10 cellular contexts compared by ENCODE assay signal in the genomic region with DNA sequence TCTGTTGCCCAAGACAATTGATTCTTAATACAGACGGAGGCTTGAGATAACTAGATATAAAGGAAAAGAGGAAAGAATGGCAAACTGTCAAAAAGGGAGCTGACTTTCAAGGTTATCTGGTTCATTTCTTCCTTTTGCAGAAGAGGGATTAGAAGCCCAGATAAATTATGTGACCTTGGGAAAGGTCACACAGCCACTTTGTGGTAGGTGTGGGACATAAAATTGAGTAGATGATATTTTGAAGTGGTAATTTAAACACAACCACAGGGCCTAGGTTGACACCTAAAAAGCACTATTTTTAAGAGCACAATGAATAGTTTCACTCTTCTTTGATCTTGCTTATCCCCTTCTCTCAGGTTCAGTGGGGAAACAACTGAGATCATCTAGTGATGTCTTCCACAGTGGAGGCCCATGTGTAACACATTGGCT. TPM values are rescaled to one million over a fixed set of nuclear protein-coding genes. Genes with fewer than 3 reads are reported as not detected.
DNase-seq lines count a peak whose midpoint lies in the region; ATAC-seq and TF ChIP-seq lines count a peak whose summit lies in the region.
"Had no signal": no experiment of that assay in that cellular context is flagged by ENCODE, and none has a peak within 500 bp of the region (broad histone marks: within the 10 kb centered on the region; RNA-seq: fewer than 3 reads in every experiment).

No MANE protein-coding gene starts in this region.

- WGBS in spleen, 5 donors = 9 to 24% (median 14%) methylated on average over 1 of the region's 1 CpG

- no peaks in the 10 kb centered on the region for H3K9me3 Mint-ChIP-seq in T-helper 1 cell treated with Interleukin-12 subunit alpha and Interleukin-12 subunit beta and Interleukin-4 antibody, amounts not matched to agents 30 μg/mL and 1 μg/mL, for 36 hours
- peaks cover 12% of the 10 kb centered on the region for H3K9me3 Mint-ChIP-seq in progenitor cell of endocrine pancreas (ENCODE audit: low read depth)

- TF ChIP-seq POLR2A in spleen (IDR thresholded peaks at IDR 0.05) = no peak

- peak overlapping the region in 2 of 8 donors; percentile 4 to 28 for H3K4me3 ChIP-seq in spleen

- TF ChIP-seq CTCF in spleen (IDR thresholded peaks at IDR 0.05 in 8 of 11, conservative IDR thresholded peaks at IDR 0.05 in 3 of 11) (no peak), progenitor cell of endocrine pancreas (IDR thresholded peaks at IDR 0.05; ENCODE audit: unreplicated experiment) (no peak)

- peaks cover 6% of the 10 kb centered on the region for H3K36me3 Mint-ChIP-seq in T-helper 1 cell treated with Interleukin-12 subunit alpha and Interleukin-12 subunit beta and Interleukin-4 antibody, amounts not matched to agents 30 μg/mL and 1 μg/mL, for 36 hours (ENCODE audit: low read depth)
- H3K36me3 Mint-ChIP-seq in progenitor cell of endocrine pancreas (ENCODE audit: insufficient read depth) = peaks cover 2% of the 10 kb centered on the region

- H3K4me1 Mint-ChIP-seq in T-helper 1 cell treated with Interleukin-12 subunit alpha and Interleukin-12 subunit beta and Interleukin-4 antibody, amounts not matched to agents 30 μg/mL and 1 μg/mL, for 36 hours (ENCODE audit: low read depth) = peaks cover 53% of the 10 kb centered on the region
- H3K4me1 Mint-ChIP-seq in progenitor cell of endocrine pancreas (ENCODE audit: low read depth) = no peaks in the 10 kb centered on the region

- no peaks in the 10 kb centered on the region for H3K27me3 ChIP-seq in spleen (replicated peaks in 1 of 7)

- H3K27ac Mint-ChIP-seq in T-helper 1 cell treated with Interleukin-12 subunit alpha and Interleukin-12 subunit beta and Interleukin-4 antibody, amounts not matched to agents 30 μg/mL and 1 μg/mL, for 36 hours = peak overlapping the region; percentile 95
- no peak overlapping the region for H3K27ac Mint-ChIP-seq in progenitor cell of endocrine pancreas

- intact Hi-C loops in spleen (cut with DNase I; ENCODE audit: low total_unique reads) = no loop called here

- H3K9me3 ChIP-seq in spleen = peaks cover 0 to 6% (median 0%) of the 10 kb centered on the region in 8 donors

- peak overlapping the region; percentile 30 to 89 (median 80) for H3K27ac ChIP-seq in spleen

- H3K27me3 Mint-ChIP-seq in T-helper 1 cell treated with Interleukin-12 subunit alpha and Interleukin-12 subunit beta and Interleukin-4 antibody, amounts not matched to agents 30 μg/mL and 1 μg/mL, for 36 hours (ENCODE audit: low read depth) = no peaks in the 10 kb centered on the region
- no peaks in the 10 kb centered on the region for H3K27me3 Mint-ChIP-seq in progenitor cell of endocrine pancreas

- DNase-seq in activated CD4-positive, CD25-positive, alpha-beta regulatory T cell treated with anti-CD3 and anti-CD28 coated beads, Interleukin-2, amount 50 U/mL, for 72 hours = no peak
- DNase-seq in spleen (no peak), progenitor cell of endocrine pancreas (ENCODE audit: low spot score, unreplicated experiment) (no peak)
- DNase-seq: 8988T, amygdala had no signal

- no peaks in the 10 kb centered on the region for H3K36me3 ChIP-seq in spleen

- H3K4me3 Mint-ChIP-seq in T-helper 1 cell treated with Interleukin-12 subunit alpha and Interleukin-12 subunit beta and Interleukin-4 antibody, amounts not matched to agents 30 μg/mL and 1 μg/mL, for 36 hours = peak overlapping the region; percentile 84
- no peak overlapping the region for H3K4me3 Mint-ChIP-seq in progenitor cell of endocrine pancreas (ENCODE audit: low read depth)

- ATAC-seq in activated CD4-positive, CD25-positive, alpha-beta regulatory T cell treated with anti-CD3 and anti-CD28 coated beads, Interleukin-2, amount 50 U/mL, for 24 hours = peak; percentile 80 to 83
- ATAC-seq in HG02884 (IDR thresholded peaks at IDR 0.05; ENCODE audit: unreplicated experiment) (peak; percentile 51), GM21576 (IDR thresholded peaks at IDR 0.05; ENCODE audit: unreplicated experiment) (no peak), GM19467 (IDR thresholded peaks at IDR 0.05; ENCODE audit: unreplicated experiment) (no peak)

- H3K4me1 ChIP-seq in spleen = peaks cover 11 to 65% (median 36%) of the 10 kb centered on the region in 6 donors

RNA-seq across cellular contexts. Expression of a gene that starts 16.9 kb away (rescaled TPM):
- total RNA-seq in spleen (100 to 1,000 TPM in 1 of 7 donors, 10 to 100 TPM in 6; 45.9 to 111 (median 52.0) TPM), progenitor cell of endocrine pancreas (2.4 and 2.8 TPM in 2 replicates)
- 10 to 100 TPM; 13.7 to 19.1 (median 18.7) TPM for polyA plus RNA-seq in spleen

Comparison
In these comparisons a context has a peak if more than half of its experiments do, and no peak if none do; other contexts are left out.
1. ATAC-seq: peak in activated CD4-positive, CD25-positive, alpha-beta regulatory T cell treated with anti-CD3 and anti-CD28 coated beads, Interleukin-2, amount 50 U/mL, for 24 hours (2 of 2) and HG02884 (single experiment); none in GM21576 (single experiment) and GM19467 (single experiment).
2. RNA of a gene that starts 16.9 kb away (total RNA-seq): 45.9 to 111 TPM in spleen; 2.4 to 2.8 TPM in progenitor cell of endocrine pancreas; every median in the first group is over 10 times any median in the second.